21 cellular contexts compared by ENCODE assay signal in genomic region chr17:76469991-76470739, GRCh38. TPM values are rescaled to one million over a fixed set of nuclear protein-coding genes. Genes with fewer than 3 reads are reported as not detected.
A peak's percentile ranks its signal among the peaks of the same experiment; 100 is the strongest.
DNase-seq lines count a peak whose midpoint lies in the region; ATAC-seq, FAIRE-seq and TF ChIP-seq lines count a peak whose summit lies in the region.
"Had no signal": no experiment of that assay in that cellular context is flagged by ENCODE, and none has a peak within 500 bp of the region (broad histone marks: within the 10 kb centered on the region; RNA-seq: fewer than 3 reads in every experiment).

No MANE protein-coding gene starts in this region.

- H3K27ac ChIP-seq in left ventricle myocardium inferior (replicated peaks) (no peak overlapping the region), GM12878 (ENCODE audit: control insufficient read depth, insufficient read depth) (no peak overlapping the region), neuronal stem cell (replicated peaks; ENCODE audit: low read length) (no peak overlapping the region)
- H3K27ac ChIP-seq: A549, BLaER1, GM23248, PC-9, SJSA1 had no signal

- TF ChIP-seq RAD21 in GM12878 (IDR thresholded peaks at IDR 0.05; ENCODE audit: insufficient read depth, low read depth, low read length): no peak

- H3K9ac ChIP-seq in GM12878 (ENCODE audit: control insufficient read depth, insufficient read depth, low read length): no peak overlapping the region
- no peak overlapping the region for H3K9ac ChIP-seq in neuronal stem cell (ENCODE audit: low read depth, low read length, poor library complexity)
- H3K9ac ChIP-seq: BLaER1, GM23248 had no signal

- peaks cover 2% of the 10 kb centered on the region for H3K79me1 ChIP-seq in neuronal stem cell (ENCODE audit: low read depth, low read length)

- POLR2A ChIA-PET in GM12878 (lab: Charles Lee): no interaction called here

- RAD21 ChIA-PET in GM12878 (lab: Charles Lee; ENCODE audit: unreplicated experiment): interaction anchor here (1.0 kb wide), 1 partner anchor 37 kb away, joined by 4 read pairs; no protein-coding TSS in a partner anchor

- H2BK120ac ChIP-seq in neuronal stem cell (ENCODE audit: low read depth, low read length): peak overlapping the region; percentile 57

- peak overlapping the region; percentile 66 for H3K14ac ChIP-seq in neuronal stem cell (ENCODE audit: low read length)

- no peak overlapping the region for H3K4me2 ChIP-seq in GM12878 (ENCODE audit: control insufficient read depth, insufficient read depth)
- H3K4me2 ChIP-seq in neuronal stem cell (ENCODE audit: insufficient read depth, low read length, poor library complexity, severe bottlenecking): no peak overlapping the region
- H3K4me2 ChIP-seq: A549, BLaER1, PC-9 had no signal

- H3K27me3 ChIP-seq in left ventricle myocardium inferior (ENCODE audit: low read depth) (no peaks in the 10 kb centered on the region), GM12878 (replicated peaks in 1 of 2; ENCODE audit: control insufficient read depth in 2 of 2, insufficient read depth in 2 of 2, low read length in 1 of 2) (no peaks in the 10 kb centered on the region), neuronal stem cell (ENCODE audit: control insufficient read depth in 3 of 3, insufficient read depth in 3 of 3, low read depth in 1 of 3, low read length in 3 of 3) (peaks cover 0 to 56% (median 0%) of the 10 kb centered on the region in 3 experiments)
- H3K27me3 ChIP-seq: BLaER1, SJSA1 had no signal

- H4K20me1 ChIP-seq in GM12878 (ENCODE audit: control insufficient read depth, insufficient read depth): no peaks in the 10 kb centered on the region
- H4K20me1 ChIP-seq: BLaER1 had no signal

- no peak overlapping the region for H2BK12ac ChIP-seq in neuronal stem cell (ENCODE audit: low read length)

- H2AFZ ChIP-seq in GM12878 (ENCODE audit: control insufficient read depth, low read depth, low read length): no peak overlapping the region
- no peak overlapping the region for H2AFZ ChIP-seq in neuronal stem cell (ENCODE audit: low read length)
- H2AFZ ChIP-seq: GM23248, PC-9 had no signal

- H2AK5ac ChIP-seq in neuronal stem cell (ENCODE audit: low read depth, low read length): peak overlapping the region; percentile 83

- SMC1A ChIA-PET in GM12878 (lab: Charles Lee; ENCODE audit: uncharacterized antibody, unreplicated experiment): interaction anchor here (1.1 to 4.6 kb wide), 2 partner anchors 23 to 37 kb away, joined by 3 to 19 read pairs; no protein-coding TSS in a partner anchor

- no peaks in the 10 kb centered on the region for H3K79me2 ChIP-seq in GM12878 (ENCODE audit: control insufficient read depth, insufficient read depth, low read length)

- 70% methylated on average over 12 of the region's 13 CpGs for WGBS in GM12878 (ENCODE audit: insufficient coverage, insufficient replicate concordance, low lambda C conversion rate, missing lambda C conversion rate)
- no CpG with 5 or more reads among the region's 13 CpGs for WGBS in neuronal stem cell (ENCODE audit: extremely low coverage in 2 of 2, insufficient read length in 2 of 2, insufficient replicate concordance in 1 of 2), 2 donors

- no TSS peak for BruUV-seq in GM12878 (replicated peaks; lab: Mats Ljungman, UMichigan)

- no peak overlapping the region for H3K4me3 ChIP-seq in left ventricle myocardium inferior
- no peak overlapping the region for H3K4me3 ChIP-seq in GM12878
- H3K4me3 ChIP-seq in neuronal stem cell (ENCODE audit: low read length in 2 of 2): no peak overlapping the region
- H3K4me3 ChIP-seq: A549, BLaER1, GM23248, PC-9, SJSA1 had no signal

- H4K8ac ChIP-seq in neuronal stem cell (ENCODE audit: low read depth, low read length): no peak overlapping the region

- CTCF ChIA-PET in GM12878 (lab: Yijun Ruan, JAX): no interaction called here

- no peak overlapping the region for H3K4ac ChIP-seq in neuronal stem cell (ENCODE audit: low read length)

- intact Hi-C loops in left ventricle myocardium superior (cut with micrococcal nuclease) (no loop called here), left ventricle myocardium inferior (cut with micrococcal nuclease) (no loop called here), GM12878 (cut with micrococcal nuclease; ENCODE audit: unreplicated experiment) (no loop called here)

- no peak for DNase-seq in left ventricle myocardium superior
- no peak for DNase-seq in left ventricle myocardium inferior
- no peak for DNase-seq in GM12878 (ENCODE audit: low read depth, low spot score)
- DNase-seq in neuronal stem cell (ENCODE audit: low spot score): no peak
- DNase-seq in NCI-H1436 (lab: John Stamatoyannopoulos, UW): no peak
- no peak for DNase-seq in retina
- DNase-seq in NCI-H1694 (lab: John Stamatoyannopoulos, UW): no peak
- DNase-seq: Calu3; CD8-positive, alpha-beta T cell; GF-D8; GM23248; KG1; NCI-H1105 treated with DMSO at 0.1 percent for 48 hours; NCI-H187 treated with DMSO at 0.1 percent for 48 hours; NCI-H526; PC-9 had no signal

- no peak overlapping the region for H4K91ac ChIP-seq in neuronal stem cell (ENCODE audit: low read depth, low read length, poor library complexity)

- in situ Hi-C loops in GM12878 (cut with MboI): loop anchor here (5.0 kb wide), 1 partner anchor 37 kb away; no protein-coding TSS in a partner anchor

- peak; percentile 35; the same call in 1 of the 2 replicates for TF ChIP-seq POLR2A in GM12878 (IDR thresholded peaks at IDR 0.05; ENCODE audit: low read depth, low read length)

- no peak overlapping the region for H2BK5ac ChIP-seq in neuronal stem cell (ENCODE audit: low read length)

- peaks cover 39% of the 10 kb centered on the region for H3K36me3 ChIP-seq in left ventricle myocardium inferior
- H3K36me3 ChIP-seq in GM12878 (ENCODE audit: control insufficient read depth in 2 of 2, insufficient read depth in 2 of 2, low read length in 1 of 2): peaks cover 3 to 8% of the 10 kb centered on the region in 2 experiments; a peak in 3 of 4 replicates
- H3K36me3 ChIP-seq in neuronal stem cell (replicated peaks in 1 of 2; ENCODE audit: control insufficient read depth in 2 of 2, insufficient read depth in 2 of 2, low read length in 2 of 2): peaks cover 0 to 2% of the 10 kb centered on the region in 2 donors

- no peak overlapping the region for H2BK15ac ChIP-seq in neuronal stem cell (ENCODE audit: low read length)

- no peak for TF ChIP-seq EP300 in GM12878 (IDR thresholded peaks at IDR 0.05; ENCODE audit: borderline replicate concordance in 1 of 2, control insufficient read depth in 1 of 2, low read depth in 2 of 2, low read length in 2 of 2)

- H3K9me3 ChIP-seq in left ventricle myocardium inferior (replicated peaks): no peaks in the 10 kb centered on the region
- H3K9me3 ChIP-seq in GM12878 (replicated peaks; ENCODE audit: control insufficient read depth, insufficient read depth, low read length): no peaks in the 10 kb centered on the region
- H3K9me3 ChIP-seq in neuronal stem cell (replicated peaks in 1 of 2; ENCODE audit: control insufficient read depth in 2 of 2, insufficient read depth in 1 of 2, low read depth in 1 of 2, low read length in 2 of 2): no peaks in the 10 kb centered on the region
- H3K9me3 ChIP-seq: A549, BLaER1, SJSA1 had no signal

- H3K4me1 ChIP-seq in left ventricle myocardium inferior (peaks cover 15% of the 10 kb centered on the region), GM12878 (ENCODE audit: control insufficient read depth, insufficient read depth, low read length) (peaks cover 6% of the 10 kb centered on the region), neuronal stem cell (ENCODE audit: control insufficient read depth in 2 of 2, insufficient read depth in 1 of 2, low read depth in 1 of 2, low read length in 2 of 2) (peaks cover 4 to 8% of the 10 kb centered on the region in 2 donors)
- H3K4me1 ChIP-seq: A549, SJSA1 had no signal

- peak overlapping the region; percentile 96 for H3K23ac ChIP-seq in neuronal stem cell (ENCODE audit: low read depth, low read length, poor library complexity)

- no peak for TF ChIP-seq CTCF in left ventricle myocardium inferior (IDR thresholded peaks at IDR 0.05; ENCODE audit: borderline replicate concordance)
- TF ChIP-seq CTCF in GM12878 (IDR thresholded peaks at IDR 0.05 in 2 of 3, conservative IDR thresholded peaks at IDR 0.05 in 1 of 3; ENCODE audit: control insufficient read depth in 2 of 3, extremely low read depth in 1 of 3, insufficient read depth in 1 of 3, low read depth in 3 of 3, low read length in 3 of 3): no peak

- peak overlapping the region; percentile 36 for H3K18ac ChIP-seq in neuronal stem cell (ENCODE audit: low read length)

- FAIRE-seq in GM12878 (lab: Jason Lieb, UNC): no peak
- FAIRE-seq: A549, GM19239 had no signal

- peak; percentile 43 for ATAC-seq in left ventricle myocardium superior
- no peak for ATAC-seq in GM12878
- ATAC-seq: A549; CD8-positive, alpha-beta T cell; HCT116 had no signal

RNA-seq across cellular contexts. Expression of gene AANAT, which starts 2.8 kb away (rescaled TPM):
- not detected for total RNA-seq in left ventricle myocardium superior
- not detected for total RNA-seq in left ventricle myocardium inferior
- total RNA-seq in GM12878 (2013; cell fraction: nucleolus; rRNA removed): not detected in 2 replicates
- not detected in 2 replicates for total RNA-seq in GM12878 (2014; rRNA removed)
- not detected in 2 replicates for total RNA-seq in GM12878 (2014; rRNA removed; fragmentation: Illumina TruSeq; extraction: Trizol)
- total RNA-seq in GM12878 (2021): 0.23 TPM in 1 of 2 replicates, not detected in the other
- polyA plus RNA-seq in GM12878 (2011; ENCODE audit: low read depth): not detected
- not detected in 2 replicates for polyA plus RNA-seq in GM12878 (2011; rRNA removed)
- 0.07 TPM in 1 of 2 replicates, not detected in the other for polyA plus RNA-seq in GM12878 (2011; cell fraction: cytosol; rRNA removed)
- 0.29 TPM in 1 of 2 replicates, not detected in the other for polyA plus RNA-seq in GM12878 (2011; cell fraction: nucleus; rRNA removed)
- 0.48 TPM in 1 of 2 replicates, not detected in the other for polyA plus RNA-seq in GM12878 (2012)
- polyA plus RNA-seq in GM12878 (2014; fragmentation: Illumina TruSeq; extraction: Trizol): not detected in 2 replicates
- not detected for polyA plus RNA-seq in GM12878 (2014; fragmentation: Nextera tagmentation; extraction: Ambion mirVana)
- not detected in 2 replicates for polyA plus RNA-seq in GM12878 (2014; rRNA removed)
- polyA plus RNA-seq in GM12878 (2016; fragmentation: Nextera tagmentation; extraction: Ambion mirVana): not detected
- polyA minus RNA-seq in GM12878 (2011; rRNA and poly(A)+ RNA removed): not detected in 2 replicates
- not detected in 2 replicates for polyA minus RNA-seq in GM12878 (2011; cell fraction: cytosol; rRNA and poly(A)+ RNA removed)
- not detected in 2 replicates for polyA minus RNA-seq in GM12878 (2011; cell fraction: nucleus; rRNA and poly(A)+ RNA removed)
- 0.13 TPM for polyA plus RNA-seq in neuronal stem cell (2013, experiment 1 of 2)
- not detected for polyA plus RNA-seq in neuronal stem cell (2013, experiment 2 of 2)
- total RNA-seq: Calu3; CD8-positive, alpha-beta T cell; GM23248; PC-9; SJSA1 had no signal
- polyA plus RNA-seq: GM23248 had no signal

RNA-seq across cellular contexts. Expression of gene UBE2O, which starts 17.2 kb away (rescaled TPM):
- total RNA-seq in left ventricle myocardium superior (39.0 TPM), left ventricle myocardium inferior (35.7 TPM), GM12878 (2014; rRNA removed) (13.4 and 17.8 TPM in 2 replicates), GM12878 (2014; rRNA removed; fragmentation: Illumina TruSeq; extraction: Trizol) (10.3 and 12.4 TPM in 2 replicates), GM12878 (2021) (35.2 and 39.0 TPM in 2 replicates)
- total RNA-seq in GM12878 (2013; cell fraction: nucleolus; rRNA removed): 34.7 and 38.9 TPM in 2 replicates
- polyA plus RNA-seq in GM12878 (2011; ENCODE audit: low read depth): 7.4 TPM
- polyA plus RNA-seq in GM12878 (2011; rRNA removed) (5.7 and 11.1 TPM in 2 replicates), GM12878 (2014; fragmentation: Illumina TruSeq; extraction: Trizol) (10.1 and 18.1 TPM in 2 replicates), GM12878 (2014; fragmentation: Nextera tagmentation; extraction: Ambion mirVana) (1 to 10 TPM; 2.1 to 3.0 TPM), GM12878 (2014; rRNA removed) (14.5 and 21.7 TPM in 2 replicates), GM12878 (2016; fragmentation: Nextera tagmentation; extraction: Ambion mirVana) (10 to 100 TPM; 13.7 to 15.5 TPM)
- 11.0 and 15.8 TPM in 2 replicates for polyA plus RNA-seq in GM12878 (2011; cell fraction: cytosol; rRNA removed)
- 34.1 and 40.7 TPM in 2 replicates for polyA plus RNA-seq in GM12878 (2011; cell fraction: nucleus; rRNA removed)
- 15.5 and 18.7 TPM in 2 replicates for polyA plus RNA-seq in GM12878 (2012)
- polyA minus RNA-seq in GM12878 (2011; rRNA and poly(A)+ RNA removed): 48.9 and 93.6 TPM in 2 replicates
- polyA minus RNA-seq in GM12878 (2011; cell fraction: cytosol; rRNA and poly(A)+ RNA removed): 13.2 and 13.6 TPM in 2 replicates
- polyA minus RNA-seq in GM12878 (2011; cell fraction: nucleus; rRNA and poly(A)+ RNA removed): 8.6 and 14.3 TPM in 2 replicates
- polyA plus RNA-seq in neuronal stem cell (2013, experiment 1 of 2): 17.1 TPM
- polyA plus RNA-seq in neuronal stem cell (2013, experiment 2 of 2): 16.9 TPM

RNA-seq across cellular contexts. Expression of gene RHBDF2, which starts 31.1 kb away (rescaled TPM):
- total RNA-seq in left ventricle myocardium superior (17.7 TPM), left ventricle myocardium inferior (13.8 TPM), GM12878 (2014; rRNA removed) (22.5 and 31.1 TPM in 2 replicates), GM12878 (2014; rRNA removed; fragmentation: Illumina TruSeq; extraction: Trizol) (10.9 and 12.2 TPM in 2 replicates), GM12878 (2021) (30.5 and 43.0 TPM in 2 replicates)
- total RNA-seq in GM12878 (2013; cell fraction: nucleolus; rRNA removed): 130 and 159 TPM in 2 replicates
- polyA plus RNA-seq in GM12878 (2011; ENCODE audit: low read depth): 10.0 TPM
- polyA plus RNA-seq in GM12878 (2011; rRNA removed) (2.0 and 6.5 TPM in 2 replicates), GM12878 (2014; fragmentation: Illumina TruSeq; extraction: Trizol) (3.7 and 12.9 TPM in 2 replicates), GM12878 (2014; fragmentation: Nextera tagmentation; extraction: Ambion mirVana) (1 to 10 TPM in 1 of 2 experiments, under 1 TPM in 1; 0.97 to 1.1 TPM), GM12878 (2014; rRNA removed) (38.3 and 42.4 TPM in 2 replicates), GM12878 (2016; fragmentation: Nextera tagmentation; extraction: Ambion mirVana) (10 to 100 TPM; 24.5 to 26.4 TPM)
- 7.1 and 8.0 TPM in 2 replicates for polyA plus RNA-seq in GM12878 (2011; cell fraction: cytosol; rRNA removed)
- 52.8 and 56.2 TPM in 2 replicates for polyA plus RNA-seq in GM12878 (2011; cell fraction: nucleus; rRNA removed)
- 34.5 and 40.1 TPM in 2 replicates for polyA plus RNA-seq in GM12878 (2012)
- 7.6 and 15.0 TPM in 2 replicates for polyA minus RNA-seq in GM12878 (2011; rRNA and poly(A)+ RNA removed)
- 7.0 and 7.6 TPM in 2 replicates for polyA minus RNA-seq in GM12878 (2011; cell fraction: cytosol; rRNA and poly(A)+ RNA removed)
- polyA minus RNA-seq in GM12878 (2011; cell fraction: nucleus; rRNA and poly(A)+ RNA removed): 14.9 and 27.1 TPM in 2 replicates
- polyA plus RNA-seq in neuronal stem cell (2013, experiment 1 of 2): 2.4 TPM
- polyA plus RNA-seq in neuronal stem cell (2013, experiment 2 of 2): 2.3 TPM
